ENCODE assay signal across 9 cellular contexts in genomic region chr12:12172106-12172511, GRCh38.
DNase-seq lines count a peak whose midpoint lies in the region; ATAC-seq, FAIRE-seq and TF ChIP-seq lines count a peak whose summit lies in the region.
"Had no signal": no experiment of that assay in that cellular context is flagged by ENCODE, and none has a peak within 500 bp of the region (broad histone marks: within the 10 kb centered on the region; RNA-seq: fewer than 3 reads in every experiment).

No MANE protein-coding gene starts in this region.

- H3K36me3 ChIP-seq in brain microvascular endothelial cell (replicated peaks) = no peaks in the 10 kb centered on the region
- no peaks in the 10 kb centered on the region for H3K36me3 ChIP-seq in kidney (ENCODE audit: control insufficient read depth in 1 of 2, insufficient read depth in 2 of 2, low read length in 2 of 2)

- H3K27ac ChIP-seq in brain microvascular endothelial cell (no peak overlapping the region), kidney (ENCODE audit: low read depth in 2 of 2, low read length in 2 of 2) (no peak overlapping the region)

- no peak for TF ChIP-seq CTCF in brain microvascular endothelial cell (IDR thresholded peaks at IDR 0.05; ENCODE audit: low read depth, low read length, missing control alignments)
- no peak for TF ChIP-seq CTCF in kidney (IDR thresholded peaks at IDR 0.05; ENCODE audit: borderline replicate concordance, extremely low read depth, insufficient read depth)

- H3K9ac ChIP-seq in kidney (ENCODE audit: low read length in 2 of 2) = no peak overlapping the region

- peak; percentile 78 for ATAC-seq in GM19438 (IDR thresholded peaks at IDR 0.05; ENCODE audit: low read depth, unreplicated experiment)
- ATAC-seq in HG03571 (IDR thresholded peaks at IDR 0.05; ENCODE audit: unreplicated experiment) = peak; percentile 81

- H3K27me3 ChIP-seq in brain microvascular endothelial cell (replicated peaks) = no peaks in the 10 kb centered on the region

- H3K4me1 ChIP-seq in kidney (ENCODE audit: control insufficient read depth in 1 of 2, insufficient read depth in 1 of 2, low read depth in 1 of 2, low read length in 2 of 2) = peaks cover 0 to 2% of the 10 kb centered on the region in 2 donors

- H3K4me3 ChIP-seq in brain microvascular endothelial cell (ENCODE audit: low read depth, low read length) = no peak overlapping the region
- H3K4me3 ChIP-seq in kidney (ENCODE audit: low read length in 2 of 2) = no peak overlapping the region

- no peaks in the 10 kb centered on the region for H3K9me3 ChIP-seq in kidney (ENCODE audit: control insufficient read depth in 1 of 2, low read length in 2 of 2)

- in situ Hi-C loops in brain microvascular endothelial cell (cut with HindIII; ENCODE audit: low pct_ligation_motif_present, low sequenced_read_pairs) = no loop called here

- intact Hi-C loops in kidney (cut with DNase I) = no loop called here

- no peak for FAIRE-seq in kidney (lab: Jason Lieb, UNC)
- FAIRE-seq: endometrium had no signal

- DNase-seq in EL (peak; percentile 55), brain microvascular endothelial cell (peak; percentile 5), stromal cell of bone marrow (ENCODE audit: low read depth) (peak; percentile 48), NCI-H2171 treated with DMSO at 0.1 percent for 48 hours (lab: John Stamatoyannopoulos, UW) (no peak), kidney (no peak), NCI-H146 treated with DMSO at 0.1 percent for 48 hours (lab: John Stamatoyannopoulos, UW; ENCODE audit: unreplicated experiment) (no peak)

Comparison
In these comparisons a context has a peak if more than half of its experiments do, and no peak if none do; other contexts are left out.
1. DNase-seq: peak in EL (single experiment), brain microvascular endothelial cell (single experiment) and stromal cell of bone marrow (single experiment); none in NCI-H2171 treated with DMSO at 0.1 percent for 48 hours (single experiment), kidney (single experiment) and NCI-H146 treated with DMSO at 0.1 percent for 48 hours (single experiment).